Comparison of ENCODE assay signal across 8 cellular contexts in the genomic region with DNA sequence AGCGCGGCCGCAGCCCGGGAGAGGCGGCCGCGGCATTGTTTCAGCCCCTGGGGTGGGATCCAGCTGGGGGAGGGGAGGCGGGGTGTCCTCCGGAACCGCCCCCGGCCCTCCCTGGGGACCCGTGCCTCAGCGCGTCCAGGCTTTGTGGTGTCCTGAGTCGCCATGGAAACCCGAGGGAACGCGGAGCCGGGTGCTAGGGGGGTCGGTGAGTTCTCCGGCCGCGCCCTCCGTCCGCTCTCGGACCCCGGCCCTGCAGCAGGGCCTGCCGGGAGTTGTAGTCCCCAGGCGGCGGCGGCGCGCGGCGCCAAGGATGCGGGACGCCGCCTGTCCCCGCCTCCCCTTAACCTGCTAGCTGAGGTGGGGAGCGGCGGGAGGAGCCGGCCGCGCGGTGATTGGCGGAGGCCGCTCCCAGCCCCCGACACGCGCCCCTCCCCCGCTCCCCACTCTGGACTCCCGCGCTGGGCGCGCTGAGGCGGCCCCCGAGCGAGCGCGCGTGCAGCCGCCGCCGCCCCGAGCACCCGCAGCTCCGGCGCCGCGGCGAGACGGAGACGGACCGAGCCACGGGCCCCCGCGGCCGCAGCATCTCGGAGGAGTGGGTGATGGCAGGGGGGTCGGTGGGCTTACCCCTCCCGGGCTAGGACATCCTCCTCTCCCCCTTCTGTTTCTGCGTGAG. TPM values are rescaled to one million over a fixed set of nuclear protein-coding genes. Genes with fewer than 3 reads are reported as not detected.
DNase-seq lines count a peak whose midpoint lies in the region; ATAC-seq and TF ChIP-seq lines count a peak whose summit lies in the region.

A gene with protein sequence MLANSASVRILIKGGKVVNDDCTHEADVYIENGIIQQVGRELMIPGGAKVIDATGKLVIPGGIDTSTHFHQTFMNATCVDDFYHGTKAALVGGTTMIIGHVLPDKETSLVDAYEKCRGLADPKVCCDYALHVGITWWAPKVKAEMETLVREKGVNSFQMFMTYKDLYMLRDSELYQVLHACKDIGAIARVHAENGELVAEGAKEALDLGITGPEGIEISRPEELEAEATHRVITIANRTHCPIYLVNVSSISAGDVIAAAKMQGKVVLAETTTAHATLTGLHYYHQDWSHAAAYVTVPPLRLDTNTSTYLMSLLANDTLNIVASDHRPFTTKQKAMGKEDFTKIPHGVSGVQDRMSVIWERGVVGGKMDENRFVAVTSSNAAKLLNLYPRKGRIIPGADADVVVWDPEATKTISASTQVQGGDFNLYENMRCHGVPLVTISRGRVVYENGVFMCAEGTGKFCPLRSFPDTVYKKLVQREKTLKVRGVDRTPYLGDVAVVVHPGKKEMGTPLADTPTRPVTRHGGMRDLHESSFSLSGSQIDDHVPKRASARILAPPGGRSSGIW (plus strand): TSS at position 470 of the 673 bp plus-strand sequence. CDS start 50,368 bp downstream, outside the sequence.

- peaks cover 0 to 22% of the 10 kb centered on the region in 2 experiments; a peak in 3 of 4 replicates for H3K4me1 ChIP-seq in HCT116 (ENCODE audit: control insufficient read depth in 1 of 2, insufficient read depth in 2 of 2, low read length in 2 of 2)
- peaks cover 23 to 28% of the 10 kb centered on the region in 2 donors for H3K4me1 ChIP-seq in thoracic aorta (ENCODE audit: control insufficient read depth in 1 of 2, low read depth in 2 of 2)

- peak within 1 kb of the TSS; percentile 42 for H3K4me3 Mint-ChIP-seq in activated naive CD8-positive, alpha-beta T cell treated with anti-CD3 and anti-CD28 coated beads, Interleukin-2, amount 10 ng/mL, durations not matched to agents 7 days and 5 days

- H3K9ac ChIP-seq in HCT116 (ENCODE audit: low read length) = peak within 1 kb of the TSS; percentile 58

- H3K4me2 ChIP-seq in HCT116 (ENCODE audit: low read length) = peak within 1 kb of the TSS; percentile 74

- H3K9me3 Mint-ChIP-seq in activated naive CD8-positive, alpha-beta T cell treated with anti-CD3 and anti-CD28 coated beads, Interleukin-2, amount 10 ng/mL, durations not matched to agents 7 days and 5 days = no peaks in the 10 kb centered on the region

- H3K36me3 Mint-ChIP-seq in activated naive CD8-positive, alpha-beta T cell treated with anti-CD3 and anti-CD28 coated beads, Interleukin-2, amount 10 ng/mL, durations not matched to agents 7 days and 5 days = no peaks in the 10 kb centered on the region

- H3K36me3 ChIP-seq in HCT116 (ENCODE audit: control insufficient read depth in 1 of 2, insufficient read depth in 2 of 2, low read length in 2 of 2) (no peaks in the 10 kb centered on the region), thoracic aorta (peaks cover 2% of the 10 kb centered on the region)

- no peaks in the 10 kb centered on the region for H3K9me3 ChIP-seq in HCT116 (ENCODE audit: control insufficient read depth in 1 of 2, insufficient read depth in 1 of 2, low read depth in 1 of 2, low read length in 2 of 2)
- no peaks in the 10 kb centered on the region for H3K9me3 ChIP-seq in thoracic aorta

- CTCF ChIA-PET in HCT116 (lab: Charles Lee) = interaction anchor here (2.0 to 4.2 kb wide), 5 partner anchors 74 to 168 kb away, joined by 8 to 93 read pairs (median 43); no protein-coding TSS in a partner anchor

- peaks cover 61% of the 10 kb centered on the region for H3K27me3 Mint-ChIP-seq in activated naive CD8-positive, alpha-beta T cell treated with anti-CD3 and anti-CD28 coated beads, Interleukin-2, amount 10 ng/mL, durations not matched to agents 7 days and 5 days

- H4K20me1 ChIP-seq in HCT116 (ENCODE audit: insufficient read depth) = no peaks in the 10 kb centered on the region

- POLR2A ChIA-PET in HCT116 (lab: Charles Lee) = no interaction called here
- POLR2A ChIA-PET in activated naive CD8-positive, alpha-beta T cell treated with anti-CD3 and anti-CD28 coated beads, Interleukin-2, amount 10 ng/mL, durations not matched to agents 7 days and 5 days (lab: Charles Lee) = no interaction called here

- no peak for TF ChIP-seq CTCF in HCT116 (IDR thresholded peaks at IDR 0.05 in 2 of 3, conservative IDR thresholded peaks at IDR 0.05 in 1 of 3; ENCODE audit: borderline replicate concordance in 1 of 3, insufficient read depth in 1 of 3, low read depth in 2 of 3, low read length in 2 of 3)
- no peak for TF ChIP-seq CTCF in thoracic aorta (IDR thresholded peaks at IDR 0.05)

- BruUV-seq in HCT116 (replicated peaks; lab: Mats Ljungman, UMichigan) = no TSS peak

- peak; percentile 84 for ATAC-seq in HCT116
- peak; percentile 24 for ATAC-seq in activated naive CD8-positive, alpha-beta T cell treated with anti-CD3 and anti-CD28 coated beads, Interleukin-2, amount 10 ng/mL, durations not matched to agents 7 days and 5 days (ENCODE audit: low read depth)
- no peak for ATAC-seq in thoracic aorta (ENCODE audit: insufficient number of reproducible peaks, low FRiP score, low read depth)
- no peak for ATAC-seq in HG03139 (IDR thresholded peaks at IDR 0.05; ENCODE audit: unreplicated experiment)

- TF ChIP-seq RAD21 in HCT116 (IDR thresholded peaks at IDR 0.05; ENCODE audit: low read depth) = no peak

- no peaks in the 10 kb centered on the region for H3K9me2 ChIP-seq in HCT116 (ENCODE audit: insufficient read depth)

- TF ChIP-seq POLR2A in HCT116 (IDR thresholded peaks at IDR 0.05; ENCODE audit: borderline replicate concordance, extremely low read depth, insufficient read depth, insufficient read length) = no peak

- no peaks in the 10 kb centered on the region for H3K27me3 ChIP-seq in HCT116 (ENCODE audit: insufficient read depth, low read length)
- H3K27me3 ChIP-seq in thoracic aorta (replicated peaks; ENCODE audit: insufficient read depth) = peaks cover 15% of the 10 kb centered on the region

- RAD21 ChIA-PET in HCT116 (lab: Charles Lee; ENCODE audit: low non-redundant PET in 1 of 2, low total read pairs in 2 of 2, uncharacterized antibody in 2 of 2, unreplicated experiment in 2 of 2) = interaction anchor here in 1 of 2 experiments (2.1 kb wide), 1 partner anchor 75 kb away, joined by 15 read pairs; no protein-coding TSS in a partner anchor

- intact Hi-C loops in HCT116 (cut with micrococcal nuclease) = loop anchor here (2.0 kb wide), 2 partner anchors 169 to 239 kb away; a partner anchor contains a TSS

- H3K27ac ChIP-seq in HCT116 (ENCODE audit: low read depth, low read length) (peak within 1 kb of the TSS; percentile 36; the same call in 1 of the 2 replicates), thoracic aorta (no peak within 1 kb of the TSS)

- H3K4me3 ChIP-seq in HCT116 (replicated peaks in 1 of 2; ENCODE audit: low read depth in 1 of 2, low read length in 2 of 2) (peak within 1 kb of the TSS; percentile 54 to 64), thoracic aorta (peak within 1 kb of the TSS; percentile 57)

- H3K27ac Mint-ChIP-seq in activated naive CD8-positive, alpha-beta T cell treated with anti-CD3 and anti-CD28 coated beads, Interleukin-2, amount 10 ng/mL, durations not matched to agents 7 days and 5 days = no peak within 1 kb of the TSS

- no peaks in the 10 kb centered on the region for H3K79me2 ChIP-seq in HCT116 (ENCODE audit: insufficient read depth, low read length)

- peak within 1 kb of the TSS; percentile 81 for H2AFZ ChIP-seq in HCT116 (ENCODE audit: low read depth, low read length, poor library complexity, severe bottlenecking)

- DNase-seq in HCT116 (ENCODE audit: low read depth, low spot score) (peak; percentile 10), NCI-H2227 (lab: John Stamatoyannopoulos, UW; ENCODE audit: unreplicated experiment) (peak; percentile 97), left kidney (ENCODE audit: low read depth, low spot score) (peak; percentile 93), thoracic aorta (ENCODE audit: low spot score) (no peak), SIG-M5 treated with dmso at 0.1 percent for 504 hours (lab: John Stamatoyannopoulos, UW; ENCODE audit: unreplicated experiment) (no peak)
- DNase-seq in activated naive CD8-positive, alpha-beta T cell treated with anti-CD3 and anti-CD28 coated beads, Interleukin-2, amount 10 ng/mL, durations not matched to agents 7 days and 5 days = peak; percentile 46
- no peak for DNase-seq in NK-92 treated with Interleukin-12 subunit alpha and Interleukin-12 subunit beta, amount 100 ng/mL, for 24 hours (lab: John Stamatoyannopoulos, UW)

- H3K4me1 Mint-ChIP-seq in activated naive CD8-positive, alpha-beta T cell treated with anti-CD3 and anti-CD28 coated beads, Interleukin-2, amount 10 ng/mL, durations not matched to agents 7 days and 5 days = no peaks in the 10 kb centered on the region

TF ChIP-seq in HCT116, 20 proteins besides CTCF, POLR2A, EP300 and RAD21:
- TF ChIP-seq SIN3A (IDR thresholded peaks at IDR 0.05; ENCODE audit: low read depth) (no peak), TCF7L2 (IDR thresholded peaks at IDR 0.05; ENCODE audit: borderline replicate concordance, extremely low read depth, insufficient read depth, insufficient read length) (no peak), ZFX (IDR thresholded peaks at IDR 0.05) (0 out of 2 replicates have a peak, but pooled peaks have one; percentile 11)
- TF ChIP-seq, protein P1, sequence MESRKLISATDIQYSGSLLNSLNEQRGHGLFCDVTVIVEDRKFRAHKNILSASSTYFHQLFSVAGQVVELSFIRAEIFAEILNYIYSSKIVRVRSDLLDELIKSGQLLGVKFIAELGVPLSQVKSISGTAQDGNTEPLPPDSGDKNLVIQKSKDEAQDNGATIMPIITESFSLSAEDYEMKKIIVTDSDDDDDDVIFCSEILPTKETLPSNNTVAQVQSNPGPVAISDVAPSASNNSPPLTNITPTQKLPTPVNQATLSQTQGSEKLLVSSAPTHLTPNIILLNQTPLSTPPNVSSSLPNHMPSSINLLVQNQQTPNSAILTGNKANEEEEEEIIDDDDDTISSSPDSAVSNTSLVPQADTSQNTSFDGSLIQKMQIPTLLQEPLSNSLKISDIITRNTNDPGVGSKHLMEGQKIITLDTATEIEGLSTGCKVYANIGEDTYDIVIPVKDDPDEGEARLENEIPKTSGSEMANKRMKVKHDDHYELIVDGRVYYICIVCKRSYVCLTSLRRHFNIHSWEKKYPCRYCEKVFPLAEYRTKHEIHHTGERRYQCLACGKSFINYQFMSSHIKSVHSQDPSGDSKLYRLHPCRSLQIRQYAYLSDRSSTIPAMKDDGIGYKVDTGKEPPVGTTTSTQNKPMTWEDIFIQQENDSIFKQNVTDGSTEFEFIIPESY (IDR thresholded peaks at IDR 0.05; ENCODE audit: extremely low read depth, insufficient replicate concordance, low read length) = no peak

RNA-seq across cellular contexts. Expression of the gene that starts here (rescaled TPM):
- total RNA-seq in HCT116 (2021; ENCODE audit: unreplicated experiment) (8.4 TPM), thoracic aorta (not detected)
- polyA plus RNA-seq in HCT116 (2012) = 5.3 and 6.0 TPM in 2 replicates
- not detected for total RNA-seq in activated naive CD8-positive, alpha-beta T cell treated with anti-CD3 and anti-CD28 coated beads, Interleukin-2, amount 10 ng/mL, durations not matched to agents 7 days and 5 days

Comparison
In these comparisons a context has a peak if more than half of its experiments do, and no peak if none do; other contexts are left out.
1. Peak in DNase-seq and ATAC-seq in activated naive CD8-positive, alpha-beta T cell treated with anti-CD3 and anti-CD28 coated beads, Interleukin-2, amount 10 ng/mL, durations not matched to agents 7 days and 5 days; RNA of the gene not detected or under 1 TPM.
2. DNase-seq: peak in HCT116 (single experiment), NCI-H2227 (single experiment) and left kidney (single experiment); none in thoracic aorta (single experiment), NK-92 treated with Interleukin-12 subunit alpha and Interleukin-12 subunit beta, amount 100 ng/mL, for 24 hours (single experiment) and SIG-M5 treated with dmso at 0.1 percent for 504 hours (single experiment).